Comparison of ENCODE assay signal across 18 cellular contexts in the genomic region with DNA sequence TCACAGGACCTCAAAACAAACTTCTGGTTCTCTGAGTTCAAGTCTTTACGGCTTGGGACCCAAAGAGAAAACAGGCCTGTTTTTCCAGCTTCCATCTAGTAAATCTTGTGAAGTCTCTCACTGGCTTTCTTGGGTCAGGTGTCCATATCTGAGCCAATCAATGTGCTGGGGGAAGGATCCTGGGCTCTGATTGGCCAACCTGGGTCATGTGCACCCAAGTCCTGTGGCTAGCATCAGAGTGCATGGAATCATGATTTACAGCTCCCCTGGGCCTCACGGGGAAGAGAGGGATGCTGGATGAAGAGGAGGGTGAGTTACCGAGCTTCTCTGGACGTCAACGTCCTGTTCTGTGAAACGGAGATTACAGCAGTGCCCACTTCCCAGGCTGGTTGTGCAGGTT. TPM values are rescaled to one million over a fixed set of nuclear protein-coding genes. Genes with fewer than 3 reads are reported as not detected.
DNase-seq lines count a peak whose midpoint lies in the region; ATAC-seq and TF ChIP-seq lines count a peak whose summit lies in the region.
"Had no signal": no experiment of that assay in that cellular context is flagged by ENCODE, and none has a peak within 500 bp of the region (broad histone marks: within the 10 kb centered on the region; RNA-seq: fewer than 3 reads in every experiment).

No MANE protein-coding gene starts in this region.

- H3K27ac ChIP-seq in A673 (ENCODE audit: low read depth, low read length, poor library complexity, severe bottlenecking): no peak overlapping the region
- H3K27ac ChIP-seq: adrenal gland; BLaER1 treated with 17β-estradiol and CSF1 and Interleukin-3, amounts not matched to agents 10 nM and 100 nM had no signal

- POLR2A ChIA-PET in A673 (lab: Charles Lee; ENCODE audit: low non-redundant PET): no interaction called here

- WGBS in lower leg skin, 2 donors: 75 to 80% methylated on average over 6 of the region's 6 CpGs

- BruUV-seq in A673 (replicated peaks; lab: Mats Ljungman, UMichigan): no TSS peak

- H3K36me3 ChIP-seq in A673 (ENCODE audit: insufficient read depth, low read length, poor library complexity, severe bottlenecking): no peaks in the 10 kb centered on the region
- H3K36me3 ChIP-seq: adrenal gland; BLaER1 treated with 17β-estradiol and CSF1 and Interleukin-3, amounts not matched to agents 10 nM and 100 nM had no signal

- no peaks in the 10 kb centered on the region for H3K9me3 ChIP-seq in A673 (ENCODE audit: low read depth, low read length, poor library complexity, severe bottlenecking)
- H3K9me3 ChIP-seq: adrenal gland had no signal

- intact Hi-C loops in A673 (cut with micrococcal nuclease; ENCODE audit: unreplicated experiment) (no loop called here), lower leg skin (cut with DNase I; ENCODE audit: low total_unique reads) (no loop called here)

- no peak for ATAC-seq in GM19467 (IDR thresholded peaks at IDR 0.05; ENCODE audit: unreplicated experiment)

- CTCF ChIA-PET in A673 (lab: Charles Lee): interaction anchor here (0.6 to 0.8 kb wide), 2 partner anchors 272 to 276 kb away, joined by 3 to 4 read pairs; no protein-coding TSS in a partner anchor

- no peaks in the 10 kb centered on the region for H3K4me1 ChIP-seq in A673 (ENCODE audit: insufficient read depth, low read length, poor library complexity, severe bottlenecking)
- H3K4me1 ChIP-seq: adrenal gland had no signal

- no peak for TF ChIP-seq POLR2A in erythroblast (IDR thresholded peaks at IDR 0.05; ENCODE audit: low read length)
- no peak for TF ChIP-seq POLR2A in lower leg skin (IDR thresholded peaks at IDR 0.05)

- peaks cover 9% of the 10 kb centered on the region for H3K27me3 ChIP-seq in A673 (replicated peaks; ENCODE audit: insufficient read depth, low read depth, low read length, poor library complexity)

- TF ChIP-seq CTCF in A673 (conservative IDR thresholded peaks at IDR 0.05; ENCODE audit: low read depth, low read length) (no peak), GM12865 (IDR thresholded peaks at IDR 0.05; ENCODE audit: insufficient read depth, low read depth, low read length, missing control alignments) (no peak), lower leg skin (IDR thresholded peaks at IDR 0.05) (no peak)

- DNase-seq in A673 (ENCODE audit: low spot score) (peak; percentile 70), GM12865 (ENCODE audit: low read depth) (peak; percentile 30), RPMI7951 (ENCODE audit: low read depth) (peak; percentile 64), erythroblast (lab: John Stamatoyannopoulos, UW) (peak; percentile 28 to 29), lower leg skin (ENCODE audit: low spot score in 2 of 2) (no peak), HuH-7 (ENCODE audit: low spot score) (no peak)
- DNase-seq in activated T-cell treated with anti-CD3 and anti-CD28 coated beads, Interleukin-2, amount 50 U/mL, for 48 hours: no peak
- DNase-seq: activated B cell treated with CpG ODN at 0.5 μM for 24 hours, activated T-cell treated with anti-CD3 and anti-CD28 coated beads for 4 hours, adrenal gland, islet precursor cell, MM.1S, SIG-M5 had no signal

- no peak overlapping the region for H3K4me3 ChIP-seq in A673 (ENCODE audit: low read depth, low read length, poor library complexity, severe bottlenecking)
- H3K4me3 ChIP-seq in GM12865 (ENCODE audit: low read depth, low read length): no peak overlapping the region
- no peak overlapping the region for H3K4me3 ChIP-seq in lower leg skin (ENCODE audit: low read depth, poor library complexity, severe bottlenecking)
- H3K4me3 ChIP-seq: adrenal gland; BLaER1 treated with 17β-estradiol and CSF1 and Interleukin-3, amounts not matched to agents 10 nM and 100 nM had no signal

RNA-seq across cellular contexts. Expression of a gene that starts 19.4 kb away (rescaled TPM):
- 0.17 TPM in 1 of 2 replicates, not detected in the other for total RNA-seq in A673 (2021)
- total RNA-seq in RPMI7951 (2014; rRNA removed; shearing (Covaris generic)): not detected in 2 replicates
- total RNA-seq in lower leg skin: 100 to 1,000 TPM; 157 to 344 (median 251) TPM
- total RNA-seq: activated B cell treated with CpG ODN at 0.5 μM for 24 hours, dermis microvascular lymphatic vessel endothelial cell, fibroblast of villous mesenchyme had no signal

RNA-seq across cellular contexts. Expression of a gene that starts 23.6 kb away (rescaled TPM):
- total RNA-seq in A673 (2021): not detected in 2 replicates
- total RNA-seq in RPMI7951 (2014; rRNA removed; shearing (Covaris generic)): not detected in 2 replicates
- not detected for total RNA-seq in lower leg skin
- total RNA-seq: activated B cell treated with CpG ODN at 0.5 μM for 24 hours, adrenal gland, dermis microvascular lymphatic vessel endothelial cell, fibroblast of villous mesenchyme, NCI-H460 had no signal

Comparison
In these comparisons a context has a peak if more than half of its experiments do, and no peak if none do; other contexts are left out.
1. DNase-seq: peak in A673 (single experiment), GM12865 (single experiment), RPMI7951 (single experiment) and erythroblast (2 of 2); none in activated T-cell treated with anti-CD3 and anti-CD28 coated beads, Interleukin-2, amount 50 U/mL, for 48 hours (0 of 2), lower leg skin (0 of 2) and HuH-7 (single experiment).
2. RNA of a gene that starts 19.4 kb away (total RNA-seq): 157 to 344 TPM in lower leg skin; 0.17 TPM in A673 and not detected in RPMI7951; every median in the first group is over 100 times any median in the second.